Comparison of ENCODE assay signal across 9 cellular contexts in genomic region chr12:12985817-12986408, GRCh38. TPM values are rescaled to one million over a fixed set of nuclear protein-coding genes. Genes with fewer than 3 reads are reported as not detected.
DNase-seq lines count a peak whose midpoint lies in the region; TF ChIP-seq lines count a peak whose summit lies in the region.
"Had no signal": no experiment of that assay in that cellular context is flagged by ENCODE, and none has a peak within 500 bp of the region (broad histone marks: within the 10 kb centered on the region; RNA-seq: fewer than 3 reads in every experiment).

No MANE protein-coding gene starts in this region.

- POLR2A ChIA-PET in A673 (lab: Charles Lee; ENCODE audit: low non-redundant PET) = no interaction called here

- no peak overlapping the region for H3K4me3 Mint-ChIP-seq in type B pancreatic cell
- H3K4me3 Mint-ChIP-seq: brain had no signal

- no peaks in the 10 kb centered on the region for H3K27me3 ChIP-seq in A673 (replicated peaks; ENCODE audit: insufficient read depth, low read depth, low read length, poor library complexity)

- no peaks in the 10 kb centered on the region for H3K27me3 Mint-ChIP-seq in type B pancreatic cell
- H3K27me3 Mint-ChIP-seq: brain had no signal

- H3K4me3 ChIP-seq in A673 (ENCODE audit: low read depth, low read length, poor library complexity, severe bottlenecking) (no peak overlapping the region), foreskin fibroblast (ENCODE audit: low read depth in 1 of 2, low read length in 2 of 2) (no peak overlapping the region)

- H3K36me3 ChIP-seq in A673 (ENCODE audit: insufficient read depth, low read length, poor library complexity, severe bottlenecking) = peaks cover 13% of the 10 kb centered on the region

- intact Hi-C loops in A673 (cut with micrococcal nuclease; ENCODE audit: unreplicated experiment) = loop anchor here (5.0 kb wide), 1 partner anchor 111 kb away; no protein-coding TSS in a partner anchor

- no peaks in the 10 kb centered on the region for H3K9me3 Mint-ChIP-seq in type B pancreatic cell
- H3K9me3 Mint-ChIP-seq: brain had no signal

- H3K9me3 ChIP-seq in A673 (ENCODE audit: low read depth, low read length, poor library complexity, severe bottlenecking) = no peaks in the 10 kb centered on the region

- H3K27ac Mint-ChIP-seq in type B pancreatic cell = no peak overlapping the region
- H3K27ac Mint-ChIP-seq: brain had no signal

- no peak overlapping the region for H3K27ac ChIP-seq in A673 (ENCODE audit: low read depth, low read length, poor library complexity, severe bottlenecking)

- TF ChIP-seq CTCF in A673 (conservative IDR thresholded peaks at IDR 0.05; ENCODE audit: low read depth, low read length) (peak; percentile 62), GM10266 (IDR thresholded peaks at IDR 0.05; ENCODE audit: control insufficient read depth, insufficient read depth, low read depth, missing control alignments) (peak; percentile 24), foreskin fibroblast (IDR thresholded peaks at IDR 0.05; ENCODE audit: low read depth, low read length) (peak; percentile 41), type B pancreatic cell (conservative IDR thresholded peaks at IDR 0.05) (peak; percentile 59)

- H3K4me1 Mint-ChIP-seq in type B pancreatic cell (ENCODE audit: unreplicated experiment) = peaks cover 7% of the 10 kb centered on the region

- DNase-seq in A673 (ENCODE audit: low spot score) (peak; percentile 50), GM10266 (ENCODE audit: extremely low spot score) (no peak), RKO (ENCODE audit: low spot score) (peak; percentile 48), foreskin fibroblast (peak in 1 of 2 donors; percentile 57), type B pancreatic cell (ENCODE audit: extremely low spot score, unreplicated experiment) (no peak), cortex of kidney (lab: John Stamatoyannopoulos, UW) (no peak), foreskin melanocyte (no peak), NCI-H748 (lab: John Stamatoyannopoulos, UW; ENCODE audit: unreplicated experiment) (no peak)

- peaks cover 45% of the 10 kb centered on the region for H3K36me3 Mint-ChIP-seq in type B pancreatic cell

- BruUV-seq in A673 (replicated peaks; lab: Mats Ljungman, UMichigan) = no TSS peak

- peaks cover 11% of the 10 kb centered on the region for H3K4me1 ChIP-seq in A673 (ENCODE audit: insufficient read depth, low read length, poor library complexity, severe bottlenecking)

- CTCF ChIA-PET in A673 (lab: Charles Lee) = interaction anchor here (1.0 to 1.5 kb wide), 3 partner anchors 10 to 226 kb away, joined by 3 to 12 read pairs (median 5); no protein-coding TSS in a partner anchor

RNA-seq across cellular contexts. Expression of gene HEBP1, which starts 14.2 kb away (rescaled TPM):
- total RNA-seq in A673 (2021) (26.7 and 28.1 TPM in 2 replicates), type B pancreatic cell (ENCODE audit: low replicate concordance) (66.4 and 146 TPM in 2 replicates)

RNA-seq across cellular contexts. Expression of gene GPRC5D, which starts 33.9 kb away (rescaled TPM):
- total RNA-seq in A673 (2021) = not detected in 2 replicates
- 5.5 TPM in 1 of 2 replicates, not detected in the other for total RNA-seq in type B pancreatic cell (ENCODE audit: low replicate concordance)

RNA-seq across cellular contexts. Expression of gene FAM234B, which starts 58.3 kb away (rescaled TPM):
- total RNA-seq in A673 (2021) (11.8 and 13.2 TPM in 2 replicates), type B pancreatic cell (ENCODE audit: low replicate concordance) (11.9 and 20.5 TPM in 2 replicates)

Comparison
In these comparisons a context has a peak if more than half of its experiments do, and no peak if none do; other contexts are left out.
1. DNase-seq: peak in A673 (single experiment) and RKO (single experiment); none in GM10266 (single experiment), type B pancreatic cell (single experiment), cortex of kidney (single experiment), foreskin melanocyte (single experiment) and NCI-H748 (single experiment).
2. Peak in every context shown above with its lines, with median percentiles within 50 percentile points of each other: CTCF ChIP-seq.